ENCODE assay signal across 1 cellular context in genomic region chrX:63581390-63581789, GRCh38.
TF ChIP-seq lines count a peak whose summit lies in the region.

No MANE protein-coding gene starts in this region.

TF ChIP-seq in H1, 55 proteins besides CTCF, POLR2A, EP300 and RAD21 (continued from another document):
- TF ChIP-seq CHD7 (IDR thresholded peaks at IDR 0.05; ENCODE audit: insufficient replicate concordance, low read length) (no peak), EZH2 (IDR thresholded peaks at IDR 0.05; ENCODE audit: low read depth, low read length, severe bottlenecking) (no peak), RBBP5 (IDR thresholded peaks at IDR 0.05; ENCODE audit: borderline replicate concordance, low read depth, low read length) (no peak), TEAD4 (IDR thresholded peaks at IDR 0.05; ENCODE audit: low read depth, low read length) (peak; percentile 84), CHD1 (IDR thresholded peaks at IDR 0.05; ENCODE audit: low read depth, low read length) (no peak), SP1 (IDR thresholded peaks at IDR 0.05; ENCODE audit: low read depth, low read length) (peak; percentile 81), HDAC6 (IDR thresholded peaks at IDR 0.05; ENCODE audit: low read depth, low read length) (no peak), YY1 (IDR thresholded peaks at IDR 0.05; ENCODE audit: low read depth, low read length) (peak; percentile 36), USF2 (IDR thresholded peaks at IDR 0.05; ENCODE audit: low read length) (no peak), RNF2 (IDR thresholded peaks at IDR 0.05; ENCODE audit: borderline replicate concordance, low read depth, low read length, missing control alignments, poor library complexity, severe bottlenecking) (no peak), POU5F1 (IDR thresholded peaks at IDR 0.05; ENCODE audit: low read depth, low read length) (peak; percentile 63; the same call in 1 of the 2 replicates), SIX5 (IDR thresholded peaks at IDR 0.05; ENCODE audit: low read depth, low read length) (no peak), CTBP2 (IDR thresholded peaks at IDR 0.05; ENCODE audit: borderline replicate concordance, insufficient read depth, insufficient read length, low read length) (no peak), TCF12 (IDR thresholded peaks at IDR 0.05; ENCODE audit: low read depth, low read length) (no peak), SP4 (IDR thresholded peaks at IDR 0.05; ENCODE audit: low read length) (no peak), GABPA (IDR thresholded peaks at IDR 0.05; ENCODE audit: borderline replicate concordance, insufficient read depth, low read length) (no peak)
